Comparison of ENCODE assay signal across 8 cellular contexts in genomic region chr3:183698318-183698731, GRCh38. TPM values are rescaled to one million over a fixed set of nuclear protein-coding genes. Genes with fewer than 3 reads are reported as not detected.
DNase-seq lines count a peak whose midpoint lies in the region; ATAC-seq and TF ChIP-seq lines count a peak whose summit lies in the region.

No MANE protein-coding gene starts in this region.

- peaks cover 7% of the 10 kb centered on the region for H3K36me3 Mint-ChIP-seq in activated naive CD8-positive, alpha-beta T cell
- peaks cover 5% of the 10 kb centered on the region for H3K36me3 Mint-ChIP-seq in osteocyte (ENCODE audit: unreplicated experiment)

- TF ChIP-seq CTCF in cardiac muscle cell (IDR thresholded peaks at IDR 0.05; ENCODE audit: low read depth, low read length) (no peak), osteocyte (IDR thresholded peaks at IDR 0.05) (no peak)

- H3K9me3 ChIP-seq in cardiac muscle cell (ENCODE audit: low read depth), result no peaks in the 10 kb centered on the region

- H3K27ac Mint-ChIP-seq in activated naive CD8-positive, alpha-beta T cell, result peak overlapping the region; percentile 86
- H3K27ac Mint-ChIP-seq in osteocyte (ENCODE audit: unreplicated experiment), result peak overlapping the region; percentile 90

- H3K9me3 Mint-ChIP-seq in activated naive CD8-positive, alpha-beta T cell (ENCODE audit: low read depth), result no peaks in the 10 kb centered on the region
- no peaks in the 10 kb centered on the region for H3K9me3 Mint-ChIP-seq in osteocyte (ENCODE audit: unreplicated experiment)

- H3K4me1 ChIP-seq in cardiac muscle cell (ENCODE audit: low read depth), result peaks cover 22% of the 10 kb centered on the region

- no peaks in the 10 kb centered on the region for H3K36me3 ChIP-seq in cardiac muscle cell

- H3K4me3 ChIP-seq in GM08714 (ENCODE audit: low read length), result peak overlapping the region; percentile 99
- peak overlapping the region; percentile 96 for H3K4me3 ChIP-seq in cardiac muscle cell

- in situ Hi-C loops in KBM-7 (cut with MboI; ENCODE audit: low pct_unique_long_range_greater_than_20kb, low sequenced_read_pairs), result no loop called here

- peak overlapping the region; percentile 79 for H3K27ac ChIP-seq in cardiac muscle cell

- H3K4me3 Mint-ChIP-seq in activated naive CD8-positive, alpha-beta T cell, result peak overlapping the region; percentile 90
- peak overlapping the region; percentile 78 for H3K4me3 Mint-ChIP-seq in osteocyte (ENCODE audit: unreplicated experiment)

- H3K4me1 Mint-ChIP-seq in activated naive CD8-positive, alpha-beta T cell (ENCODE audit: low read depth), result peaks cover 36% of the 10 kb centered on the region
- H3K4me1 Mint-ChIP-seq in osteocyte (ENCODE audit: unreplicated experiment), result peaks cover 40% of the 10 kb centered on the region

- DNase-seq in 8988T (peak; percentile 52), NCI-H526 treated with DMSO at 0.1 percent for 48 hours (lab: John Stamatoyannopoulos, UW) (peak; percentile 16), cardiac muscle cell (ENCODE audit: low read depth in 1 of 2, low spot score in 1 of 2) (peak; percentile 44 to 51), osteocyte (ENCODE audit: extremely low spot score, unreplicated experiment) (no peak), KBM-7 (no peak)

- no peaks in the 10 kb centered on the region for H3K27me3 Mint-ChIP-seq in activated naive CD8-positive, alpha-beta T cell
- no peaks in the 10 kb centered on the region for H3K27me3 Mint-ChIP-seq in osteocyte (ENCODE audit: unreplicated experiment)

- peak; percentile 17 for ATAC-seq in HG02798 (IDR thresholded peaks at IDR 0.05; ENCODE audit: poor library complexity, unreplicated experiment)

- H3K27me3 ChIP-seq in cardiac muscle cell, result no peaks in the 10 kb centered on the region

RNA-seq across cellular contexts. Expression of gene YEATS2, which starts 0.7 kb away (rescaled TPM):
- 27.4 and 34.9 TPM in 2 replicates for total RNA-seq in cardiac muscle cell
- polyA plus RNA-seq in cardiac muscle cell, result 15.7 and 23.7 TPM in 2 replicates
- total RNA-seq in osteocyte, result 40.8 and 41.4 TPM in 2 replicates

Comparison
In these comparisons a context has a peak if more than half of its experiments do, and no peak if none do; other contexts are left out.
1. DNase-seq: peak in 8988T (single experiment), NCI-H526 treated with DMSO at 0.1 percent for 48 hours (single experiment) and cardiac muscle cell (2 of 2); none in osteocyte (single experiment) and KBM-7 (single experiment).